40 cellular contexts compared by ENCODE assay signal in the genomic region with DNA sequence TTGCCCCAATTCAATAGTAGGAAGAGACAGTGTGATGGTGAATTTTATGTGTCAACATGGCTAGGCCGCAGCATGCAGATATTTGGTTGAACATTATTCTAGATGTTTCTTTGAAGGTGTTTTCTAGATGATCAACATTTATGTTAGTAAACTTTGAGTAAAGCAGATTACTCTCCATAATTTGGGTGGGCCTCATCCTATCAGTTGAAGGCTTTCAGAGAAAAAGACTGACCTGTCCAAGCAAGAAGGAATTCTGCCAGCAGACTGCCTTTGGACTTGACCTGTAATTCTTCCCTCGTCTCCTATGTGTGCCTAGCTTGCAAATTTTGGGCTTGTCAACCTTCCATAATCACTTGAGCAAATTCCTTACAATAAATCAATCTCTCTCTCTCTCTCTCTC. TPM values are rescaled to one million over a fixed set of nuclear protein-coding genes. Genes with fewer than 3 reads are reported as not detected.
"Had no signal": no experiment of that assay in that cellular context is flagged by ENCODE, and none has a peak within 500 bp of the region (broad histone marks: within the 10 kb centered on the region; RNA-seq: fewer than 3 reads in every experiment).

No MANE protein-coding gene starts in this region.

- H3K36me3 ChIP-seq: MG63 had no signal

- H3K9me3 ChIP-seq: MG63 had no signal

- DNase-seq: Karpas-422, Kasumi-1, MG63, MM.1S, MV-4-11, NCI-H1048, NCI-H1092, NCI-H1092 treated with DMSO at 0.1 percent for 48 hours, NCI-H1105, NCI-H1105 treated with DMSO at 0.1 percent for 48 hours, NCI-H1417, NCI-H1417 treated with DMSO at 0.1 percent for 48 hours, NCI-H1436, NCI-H1436 treated with DMSO at 0.1 percent for 48 hours, NCI-H146, NCI-H1694, NCI-H1694 treated with DMSO at 0.1 percent for 48 hours, NCI-H187, NCI-H187 treated with DMSO at 0.1 percent for 48 hours, NCI-H1930, NCI-H2029, NCI-H2029 treated with DMSO at 0.1 percent for 48 hours, NCI-H2081, NCI-H2081 treated with DMSO at 0.1 percent for 48 hours, NCI-H2107, NCI-H2171, NCI-H2171 treated with DMSO at 0.1 percent for 48 hours, NCI-H2227 treated with DMSO at 0.1 percent for 48 hours, NCI-H226, NCI-H345, NCI-H446, NCI-H446 treated with DMSO at 0.1 percent for 48 hours, NCI-H510A, NCI-H510A treated with DMSO at 0.1 percent for 48 hours, NCI-H524, NCI-H524 treated with DMSO at 0.1 percent for 48 hours had no signal

- H3K4me3 ChIP-seq: MG63 had no signal

RNA-seq across cellular contexts. Expression of gene GRP, which starts 8.3 kb away (rescaled TPM):
- total RNA-seq: LHCN-M2, M059J, MCF 10A, NCI-H460 had no signal
